ENCODE assay signal across 25 cellular contexts in genomic region chr16:79449906-79450305, GRCh38.
"Had no signal": no experiment of that assay in that cellular context is flagged by ENCODE, and none has a peak within 500 bp of the region (broad histone marks: within the 10 kb centered on the region; RNA-seq: fewer than 3 reads in every experiment).

No MANE protein-coding gene starts in this region.

- H3K4me3 ChIP-seq: lung, mucosa of descending colon, ovary, psoas muscle, skin epidermis, stomach, testis, thyroid gland, transverse colon, upper lobe of left lung, vagina had no signal

- H3K27me3 ChIP-seq: ovary, stomach, testis, thyroid gland, transverse colon, upper lobe of left lung, vagina had no signal

- ATAC-seq: left lobe of liver; mucosa of descending colon; naive thymus-derived CD4-positive, alpha-beta T cell; natural killer cell treated with Interleukin-12 subunit alpha and Interleukin-12 subunit beta and Interleukin-15 and Interleukin-18, amount 100 ng/mL, for 72 hours; psoas muscle; sciatic nerve; stimulated activated naive B cell treated with anti-CD40 and anti-IgM and Interleukin-4, amounts not matched to agents 10 μg/mL and 1 μg/mL and 100 μg/mL, for 72 hours; stimulated activated naive CD8-positive, alpha-beta T cell treated with anti-CD3 and anti-CD28 coated beads, Interleukin-15, Interleukin-2, amounts not matched to agents 100 U/mL and 50 U/mL, for 24 hours had no signal

- DNase-seq: hippocampal formation; kidney glomerular epithelial cell; left cardiac atrium; midbrain; mucosa of descending colon; naive thymus-derived CD4-positive, alpha-beta T cell; ovary; psoas muscle; stimulated activated CD4-positive, alpha-beta T cell treated with anti-CD3 and anti-CD28 coated beads, Interleukin-12 subunit alpha, Interleukin-12 subunit beta, amount 100 ng/mL, for 4 hours; stimulated activated CD4-positive, alpha-beta T cell treated with anti-CD3 and anti-CD28 coated beads, Interleukin-15, amount 100 ng/mL, for 24 hours; stimulated activated CD4-positive, alpha-beta T cell treated with anti-CD3 and anti-CD28 coated beads, Interleukin-2, amount 100 ng/mL, for 24 hours; stimulated activated CD4-positive, alpha-beta T cell treated with anti-CD3 and anti-CD28 coated beads, Interleukin-4, amount 100 ng/mL, for 1 hour; stimulated activated naive B cell treated with anti-CD40 and anti-IgM and Interleukin-4, amounts not matched to agents 10 μg/mL and 1 μg/mL and 100 μg/mL, for 72 hours; stimulated activated naive CD8-positive, alpha-beta T cell treated with anti-CD3 and anti-CD28 coated beads, Interleukin-15, Interleukin-2, amounts not matched to agents 100 U/mL and 50 U/mL, for 24 hours; stomach; testis; thyroid gland; transverse colon; upper lobe of left lung had no signal

- H3K36me3 ChIP-seq: ovary, stomach, thyroid gland, transverse colon, upper lobe of left lung, vagina had no signal

- H3K9me3 ChIP-seq: mucosa of descending colon, ovary, psoas muscle, stomach, testis, thyroid gland, transverse colon, upper lobe of left lung, vagina had no signal

- H3K4me1 ChIP-seq: psoas muscle, testis, thyroid gland, transverse colon, vagina had no signal

- H3K27ac ChIP-seq: ovary, psoas muscle, skin epidermis, stomach, testis, thyroid gland, transverse colon, upper lobe of left lung, vagina had no signal
